Comparison of ENCODE assay signal across 1 cellular context in the genomic region with DNA sequence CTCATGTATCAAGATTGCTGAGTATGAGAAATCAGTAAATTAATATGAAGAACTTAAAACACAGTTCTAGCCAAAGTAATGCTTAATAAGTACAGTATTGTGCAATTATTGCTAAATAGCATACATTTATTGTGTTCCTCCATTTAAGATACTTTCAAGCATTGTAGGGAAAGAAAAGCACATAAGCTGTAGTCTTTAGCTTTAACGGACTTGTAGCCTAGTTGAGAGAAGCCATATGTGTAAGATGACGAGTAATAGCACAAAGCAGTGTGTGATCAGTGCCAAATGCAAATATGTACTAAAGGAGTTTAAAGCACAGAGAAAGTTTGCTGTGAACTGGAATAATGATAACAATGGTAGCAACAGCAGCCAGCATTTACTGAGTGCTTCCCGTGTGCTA.
A peak's percentile ranks its signal among the peaks of the same experiment; 100 is the strongest.
TF ChIP-seq lines count a peak whose summit lies in the region.

No MANE protein-coding gene starts in this region.

TF ChIP-seq in HepG2, 621 proteins besides CTCF, POLR2A, EP300 and RAD21:
- TF ChIP-seq CBX2 (IDR thresholded peaks at IDR 0.05; ENCODE audit: low read depth, low read length), result no peak
- TF ChIP-seq CBX2 (CRISPR knock-in tag; IDR thresholded peaks at IDR 0.05; ENCODE audit: low read depth), result no peak
- 0 out of 2 replicates have a peak, but pooled peaks have one; percentile 46 for TF ChIP-seq HHEX (CRISPR knock-in tag; IDR thresholded peaks at IDR 0.05)
- TF ChIP-seq KLF6 (CRISPR knock-in tag; IDR thresholded peaks at IDR 0.05), result no peak
- no peak for TF ChIP-seq ZBTB4 (CRISPR knock-in tag; IDR thresholded peaks at IDR 0.05; ENCODE audit: borderline replicate concordance)
- TF ChIP-seq, protein P1, sequence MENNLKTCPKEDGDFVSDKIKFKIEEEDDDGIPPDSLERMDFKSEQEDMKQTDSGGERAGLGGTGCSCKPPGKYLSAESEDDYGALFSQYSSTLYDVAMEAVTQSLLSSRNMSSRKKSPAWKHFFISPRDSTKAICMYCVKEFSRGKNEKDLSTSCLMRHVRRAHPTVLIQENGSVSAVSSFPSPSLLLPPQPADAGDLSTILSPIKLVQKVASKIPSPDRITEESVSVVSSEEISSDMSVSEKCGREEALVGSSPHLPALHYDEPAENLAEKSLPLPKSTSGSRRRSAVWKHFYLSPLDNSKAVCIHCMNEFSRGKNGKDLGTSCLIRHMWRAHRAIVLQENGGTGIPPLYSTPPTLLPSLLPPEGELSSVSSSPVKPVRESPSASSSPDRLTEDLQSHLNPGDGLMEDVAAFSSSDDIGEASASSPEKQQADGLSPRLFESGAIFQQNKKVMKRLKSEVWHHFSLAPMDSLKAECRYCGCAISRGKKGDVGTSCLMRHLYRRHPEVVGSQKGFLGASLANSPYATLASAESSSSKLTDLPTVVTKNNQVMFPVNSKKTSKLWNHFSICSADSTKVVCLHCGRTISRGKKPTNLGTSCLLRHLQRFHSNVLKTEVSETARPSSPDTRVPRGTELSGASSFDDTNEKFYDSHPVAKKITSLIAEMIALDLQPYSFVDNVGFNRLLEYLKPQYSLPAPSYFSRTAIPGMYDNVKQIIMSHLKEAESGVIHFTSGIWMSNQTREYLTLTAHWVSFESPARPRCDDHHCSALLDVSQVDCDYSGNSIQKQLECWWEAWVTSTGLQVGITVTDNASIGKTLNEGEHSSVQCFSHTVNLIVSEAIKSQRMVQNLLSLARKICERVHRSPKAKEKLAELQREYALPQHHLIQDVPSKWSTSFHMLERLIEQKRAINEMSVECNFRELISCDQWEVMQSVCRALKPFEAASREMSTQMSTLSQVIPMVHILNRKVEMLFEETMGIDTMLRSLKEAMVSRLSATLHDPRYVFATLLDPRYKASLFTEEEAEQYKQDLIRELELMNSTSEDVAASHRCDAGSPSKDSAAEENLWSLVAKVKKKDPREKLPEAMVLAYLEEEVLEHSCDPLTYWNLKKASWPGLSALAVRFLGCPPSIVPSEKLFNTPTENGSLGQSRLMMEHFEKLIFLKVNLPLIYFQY (CRISPR knock-in tag; IDR thresholded peaks at IDR 0.05; ENCODE audit: borderline replicate concordance), result no peak
- peak; percentile 63; the same call in 1 of the 2 replicates for TF ChIP-seq CEBPB (IDR thresholded peaks at IDR 0.05; ENCODE audit: borderline replicate concordance, low read depth, low read length)
- no peak for TF ChIP-seq ZKSCAN8 (CRISPR knock-in tag; IDR thresholded peaks at IDR 0.05; ENCODE audit: borderline replicate concordance)
- no peak for TF ChIP-seq ZNF644 (CRISPR knock-in tag; IDR thresholded peaks at IDR 0.05; ENCODE audit: low read depth)
- TF ChIP-seq FOXA1 (IDR thresholded peaks at IDR 0.05), result no peak
- TF ChIP-seq FOXA1 (CRISPR knock-in tag; IDR thresholded peaks at IDR 0.05), result 0 out of 2 replicates have a peak, but pooled peaks have one; percentile 16
- no peak for TF ChIP-seq HCFC1 (IDR thresholded peaks at IDR 0.05; ENCODE audit: low read depth, low read length)
- TF ChIP-seq ZNF292 (CRISPR knock-in tag; IDR thresholded peaks at IDR 0.05; ENCODE audit: borderline replicate concordance, low read depth), result no peak
- no peak for TF ChIP-seq PHF21A (CRISPR knock-in tag; IDR thresholded peaks at IDR 0.05)
- no peak for TF ChIP-seq SOX6 (IDR thresholded peaks at IDR 0.05)
- TF ChIP-seq SOX6 (CRISPR knock-in tag; IDR thresholded peaks at IDR 0.05), result 0 out of 2 replicates have a peak, but pooled peaks have one; percentile 12
- TF ChIP-seq GFI1 (CRISPR knock-in tag; IDR thresholded peaks at IDR 0.05; ENCODE audit: borderline replicate concordance), result no peak
- TF ChIP-seq, protein P2, sequence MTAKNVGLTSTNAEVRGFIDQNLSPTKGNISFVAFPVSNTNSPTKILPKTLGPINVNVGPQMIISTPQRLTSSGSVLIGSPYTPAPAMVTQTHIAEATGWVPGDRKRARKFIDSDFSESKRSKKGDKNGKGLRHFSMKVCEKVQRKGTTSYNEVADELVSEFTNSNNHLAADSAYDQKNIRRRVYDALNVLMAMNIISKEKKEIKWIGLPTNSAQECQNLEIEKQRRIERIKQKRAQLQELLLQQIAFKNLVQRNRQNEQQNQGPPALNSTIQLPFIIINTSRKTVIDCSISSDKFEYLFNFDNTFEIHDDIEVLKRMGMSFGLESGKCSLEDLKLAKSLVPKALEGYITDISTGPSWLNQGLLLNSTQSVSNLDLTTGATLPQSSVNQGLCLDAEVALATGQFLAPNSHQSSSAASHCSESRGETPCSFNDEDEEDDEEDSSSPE (CRISPR knock-in tag; IDR thresholded peaks at IDR 0.05), result no peak
- no peak for TF ChIP-seq THYN1 (CRISPR knock-in tag; IDR thresholded peaks at IDR 0.05; ENCODE audit: borderline replicate concordance, low read depth)
- 0 out of 2 replicates have a peak, but pooled peaks have one; percentile 17 for TF ChIP-seq TCF7 (IDR thresholded peaks at IDR 0.05; ENCODE audit: low read depth)
- no peak for TF ChIP-seq PHF5A (CRISPR knock-in tag; IDR thresholded peaks at IDR 0.05; ENCODE audit: low read depth, unreplicated experiment)
- TF ChIP-seq GMEB1 (CRISPR knock-in tag; IDR thresholded peaks at IDR 0.05; ENCODE audit: borderline replicate concordance), result no peak
- no peak for TF ChIP-seq PAF1 (CRISPR knock-in tag; IDR thresholded peaks at IDR 0.05)
- no peak for TF ChIP-seq SOX13 (IDR thresholded peaks at IDR 0.05)
- TF ChIP-seq SOX13 (CRISPR knock-in tag; conservative IDR thresholded peaks at IDR 0.05 in 1 of 2, IDR thresholded peaks at IDR 0.05 in 1 of 2), result peak in 1 of 2 experiments; percentile 53; a peak in 2 of 4 replicates
- TF ChIP-seq POLR2AphosphoS5 (IDR thresholded peaks at IDR 0.05; ENCODE audit: low read depth, low read length), result no peak
- TF ChIP-seq MAFK (conservative IDR thresholded peaks at IDR 0.05 in 1 of 2, IDR thresholded peaks at IDR 0.05 in 1 of 2; ENCODE audit: low read length in 2 of 2), result peak in 1 of 2 experiments; percentile 24; a peak in 1 of 4 replicates
